1 cellular context compared by ENCODE assay signal in the genomic region with DNA sequence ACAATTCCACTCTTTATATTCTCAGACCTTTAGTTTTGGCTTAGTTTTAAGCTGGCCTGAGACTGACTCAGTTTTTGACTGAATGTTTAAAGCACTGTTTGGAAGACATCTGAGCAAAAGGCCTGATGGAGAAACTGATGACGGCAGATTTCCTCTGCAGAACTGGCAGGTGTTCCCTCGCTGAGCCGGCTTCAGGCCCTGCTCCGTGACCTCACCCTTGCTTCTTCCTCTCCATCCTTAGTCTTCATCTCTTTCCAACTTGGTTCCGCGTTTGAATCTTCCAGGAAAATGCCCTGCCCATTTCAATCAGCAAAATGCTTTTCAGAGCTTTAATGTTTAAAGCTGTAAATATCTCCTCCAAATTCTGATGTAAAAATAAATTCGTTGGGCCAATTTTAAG.
TF ChIP-seq lines count a peak whose summit lies in the region.

No MANE protein-coding gene starts in this region.

TF ChIP-seq in HCT116, 20 proteins besides CTCF, POLR2A, EP300 and RAD21 (continued from another document):
- TF ChIP-seq ELF1 (IDR thresholded peaks at IDR 0.05; ENCODE audit: borderline replicate concordance, low read depth) (no peak), POLR2AphosphoS5 (IDR thresholded peaks at IDR 0.05; ENCODE audit: low read depth, low read length) (no peak), JUND (IDR thresholded peaks at IDR 0.05) (no peak), YY1 (IDR thresholded peaks at IDR 0.05; ENCODE audit: extremely low read depth, insufficient replicate concordance, low read depth, low read length) (no peak), TCF7L2 (IDR thresholded peaks at IDR 0.05; ENCODE audit: borderline replicate concordance, extremely low read depth, insufficient read depth, insufficient read length) (no peak), EZH2phosphoT487 (IDR thresholded peaks at IDR 0.05; ENCODE audit: borderline replicate concordance) (no peak), CBX3 (IDR thresholded peaks at IDR 0.05; ENCODE audit: low read depth) (no peak), FOSL1 (IDR thresholded peaks at IDR 0.05; ENCODE audit: low read depth) (no peak)
- TF ChIP-seq, protein P1, sequence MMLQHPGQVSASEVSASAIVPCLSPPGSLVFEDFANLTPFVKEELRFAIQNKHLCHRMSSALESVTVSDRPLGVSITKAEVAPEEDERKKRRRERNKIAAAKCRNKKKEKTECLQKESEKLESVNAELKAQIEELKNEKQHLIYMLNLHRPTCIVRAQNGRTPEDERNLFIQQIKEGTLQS (IDR thresholded peaks at IDR 0.05): no peak
